In genomic region chr10:61840403-61840802, GRCh38 we compare ENCODE assay signal across 22 cellular contexts.
"Had no signal": no experiment of that assay in that cellular context is flagged by ENCODE, and none has a peak within 500 bp of the region (broad histone marks: within the 10 kb centered on the region; RNA-seq: fewer than 3 reads in every experiment).

No MANE protein-coding gene starts in this region.

- ATAC-seq: activated T-cell treated with anti-CD3 and anti-CD28 coated beads, Interleukin-2, amount 50 U/mL, for 72 hours; natural killer cell treated with Interleukin-12 subunit alpha and Interleukin-12 subunit beta and Interleukin-15 and Interleukin-18, amount 100 ng/mL, for 72 hours; stimulated activated naive B cell treated with anti-CD40 and anti-IgM and Interleukin-4, amounts not matched to agents 10 μg/mL and 1 μg/mL and 100 μg/mL, for 72 hours had no signal

- H3K4me1 ChIP-seq: right lobe of liver had no signal

- H3K9me3 ChIP-seq: left ventricle myocardium inferior, neutrophil, ovary, right lobe of liver, testis had no signal

- H3K27ac ChIP-seq: cardiac muscle cell, left ventricle myocardium inferior, neutrophil, ovary, right lobe of liver had no signal

- DNase-seq: activated CD4-positive, alpha-beta memory T cell treated with anti-CD3 and anti-CD28 coated beads, Interleukin-2, amount 10 ng/mL, durations not matched to agents 7 days and 5 days; activated CD4-positive, alpha-beta T cell treated with anti-CD3 and anti-CD28 coated beads for 48 hours; activated effector memory CD4-positive, alpha-beta T cell treated with Interleukin-2 at 50 U/mL for 16 hours; activated naive CD4-positive, alpha-beta T cell treated with anti-CD3 and anti-CD28 coated beads for 36 hours; activated naive CD8-positive, alpha-beta T cell treated with anti-CD3 and anti-CD28 coated beads, Interleukin-2, amount 10 ng/mL, durations not matched to agents 7 days and 5 days; activated T-cell treated with anti-CD3 and anti-CD28 coated beads, Interleukin-2, amount 50 U/mL, for 72 hours; amniotic stem cell; foreskin fibroblast; kidney glomerular epithelial cell; left ventricle myocardium inferior; mammary epithelial cell; ovary; right lobe of liver; small intestine; stimulated activated CD4-positive, alpha-beta T cell treated with anti-CD3 and anti-CD28 coated beads, Interleukin-2, amount 100 ng/mL, for 48 hours; stimulated activated CD8-positive, alpha-beta memory T cell treated with anti-CD3 and anti-CD28 coated beads, Interleukin-4, amount 100 ng/mL, for 48 hours; stimulated activated naive B cell treated with anti-CD40 and anti-IgM and Interleukin-4, amounts not matched to agents 10 μg/mL and 1 μg/mL and 100 μg/mL, for 72 hours; testis had no signal

- FAIRE-seq: endometrium, small intestine had no signal

- H3K36me3 ChIP-seq: cardiac muscle cell, left ventricle myocardium inferior, neutrophil, ovary, right lobe of liver had no signal

- H3K4me3 ChIP-seq: cardiac muscle cell, left ventricle myocardium inferior, ovary, right lobe of liver, testis had no signal

- H3K27me3 ChIP-seq: cardiac muscle cell, neutrophil, ovary, right lobe of liver, testis had no signal
